Comparison of ENCODE assay signal across 23 cellular contexts in genomic region chr1:21891081-21891480, GRCh38.
"Had no signal": no experiment of that assay in that cellular context is flagged by ENCODE, and none has a peak within 500 bp of the region (broad histone marks: within the 10 kb centered on the region; RNA-seq: fewer than 3 reads in every experiment).

No MANE protein-coding gene starts in this region.

- H3K4me1 ChIP-seq: colonic mucosa had no signal

- H3K27me3 Mint-ChIP-seq: activated CD4-positive, alpha-beta memory T cell treated with anti-CD3 and anti-CD28 coated beads, Interleukin-2, amount 10 ng/mL, durations not matched to agents 7 days and 5 days; activated CD4-positive, alpha-beta T cell treated with anti-CD3 and anti-CD28 coated beads for 36 hours; activated T-helper 17 cell treated with anti-CD3 and anti-CD28 coated beads, Interleukin-2, amount 50 U/mL, for 72 hours; brain; central memory CD8-positive, alpha-beta T cell; T-helper 17 cell had no signal

- H3K27me3 ChIP-seq: colonic mucosa, vagina had no signal

- H3K4me3 Mint-ChIP-seq: activated CD4-positive, alpha-beta memory T cell treated with anti-CD3 and anti-CD28 coated beads, Interleukin-2, amount 10 ng/mL, durations not matched to agents 7 days and 5 days; activated CD4-positive, alpha-beta T cell treated with anti-CD3 and anti-CD28 coated beads for 36 hours; activated T-helper 17 cell treated with anti-CD3 and anti-CD28 coated beads, Interleukin-2, amount 50 U/mL, for 72 hours; brain; central memory CD8-positive, alpha-beta T cell; nephron; T-helper 17 cell had no signal

- DNase-seq: activated CD4-positive, alpha-beta memory T cell treated with anti-CD3 and anti-CD28 coated beads, Interleukin-2, amount 10 ng/mL, durations not matched to agents 7 days and 5 days; activated CD4-positive, alpha-beta T cell treated with anti-CD3 and anti-CD28 coated beads for 36 hours; activated naive CD4-positive, alpha-beta T cell; activated T-cell treated with anti-CD3 and anti-CD28 coated beads, Interleukin-2, amount 50 U/mL, for 1 hour; colonic mucosa; foreskin fibroblast; glutamatergic neuron; hippocampal formation; left cardiac atrium; occipital lobe; stimulated activated CD4-positive, alpha-beta T cell treated with anti-CD3 and anti-CD28 coated beads, Interleukin-12 subunit alpha, Interleukin-12 subunit beta, amount 100 ng/mL, for 4 hours; stimulated activated CD4-positive, alpha-beta T cell treated with anti-CD3 and anti-CD28 coated beads, Interleukin-1b, Interleukin-23, amount 100 ng/mL, for 48 hours; stimulated activated CD8-positive, alpha-beta memory T cell treated with anti-CD3 and anti-CD28 coated beads, Interleukin-4, amount 100 ng/mL, for 48 hours; stimulated activated naive CD4-positive, alpha-beta T cell treated with Interleukin-2 at 50 U/mL for 16 hours; T-helper 17 cell; trophoblast cell; WERI-Rb-1 had no signal

- H3K9me3 ChIP-seq: colonic mucosa, vagina had no signal

- H3K36me3 ChIP-seq: WERI-Rb-1 had no signal

- H3K4me1 Mint-ChIP-seq: activated CD4-positive, alpha-beta memory T cell treated with anti-CD3 and anti-CD28 coated beads, Interleukin-2, amount 10 ng/mL, durations not matched to agents 7 days and 5 days; activated CD4-positive, alpha-beta T cell treated with anti-CD3 and anti-CD28 coated beads for 36 hours; activated T-helper 17 cell treated with anti-CD3 and anti-CD28 coated beads, Interleukin-2, amount 50 U/mL, for 72 hours; central memory CD8-positive, alpha-beta T cell had no signal

- H3K27ac ChIP-seq: colonic mucosa, vagina, WERI-Rb-1 had no signal

- H3K9me3 Mint-ChIP-seq: activated CD4-positive, alpha-beta memory T cell treated with anti-CD3 and anti-CD28 coated beads, Interleukin-2, amount 10 ng/mL, durations not matched to agents 7 days and 5 days; activated T-helper 17 cell treated with anti-CD3 and anti-CD28 coated beads, Interleukin-2, amount 50 U/mL, for 72 hours; brain; central memory CD8-positive, alpha-beta T cell; nephron had no signal

- ATAC-seq: activated CD4-positive, alpha-beta T cell treated with anti-CD3 and anti-CD28 coated beads for 36 hours; activated T-helper 17 cell treated with anti-CD3 and anti-CD28 coated beads, Interleukin-2, amount 50 U/mL, for 72 hours; left cardiac atrium; T-helper 17 cell had no signal

- H3K27ac Mint-ChIP-seq: activated CD4-positive, alpha-beta memory T cell treated with anti-CD3 and anti-CD28 coated beads, Interleukin-2, amount 10 ng/mL, durations not matched to agents 7 days and 5 days; activated CD4-positive, alpha-beta T cell treated with anti-CD3 and anti-CD28 coated beads for 36 hours; activated T-helper 17 cell treated with anti-CD3 and anti-CD28 coated beads, Interleukin-2, amount 50 U/mL, for 72 hours; nephron; T-helper 17 cell had no signal

- H3K4me3 ChIP-seq: colonic mucosa, lung, vagina had no signal

- H3K36me3 Mint-ChIP-seq: brain had no signal
